2 cellular contexts compared by ENCODE assay signal in genomic region chr17:68497885-68498319, GRCh38.
TF ChIP-seq lines count a peak whose summit lies in the region.

No MANE protein-coding gene starts in this region.

TF ChIP-seq in GM12878, 131 proteins besides CTCF, POLR2A, EP300 and RAD21 (continues in another document):
- TF ChIP-seq FOXK2 (IDR thresholded peaks at IDR 0.05) (peak; percentile 17; the same call in 1 of the 2 replicates), SMAD1 (IDR thresholded peaks at IDR 0.05; ENCODE audit: low read depth, partially characterized antibody) (peak; percentile 33), E2F4 (IDR thresholded peaks at IDR 0.05; ENCODE audit: low read depth, low read length) (peak; percentile 9; the same call in 1 of the 2 replicates), TARDBP (IDR thresholded peaks at IDR 0.05; ENCODE audit: borderline replicate concordance) (no peak), PAX8 (IDR thresholded peaks at IDR 0.05) (no peak), CEBPZ (IDR thresholded peaks at IDR 0.05; ENCODE audit: low read depth, low read length) (no peak), EZH2 (IDR thresholded peaks at IDR 0.05; ENCODE audit: borderline replicate concordance, control insufficient read depth, low read depth, low read length) (no peak), PAX5 (IDR thresholded peaks at IDR 0.05; ENCODE audit: borderline replicate concordance, low read depth, low read length) (peak; percentile 97), RBBP5 (conservative IDR thresholded peaks at IDR 0.05) (no peak), JUND (IDR thresholded peaks at IDR 0.05; ENCODE audit: low read depth, low read length) (peak; percentile 93), DPF2 (IDR thresholded peaks at IDR 0.05) (peak; percentile 99), KLF5 (IDR thresholded peaks at IDR 0.05; ENCODE audit: partially characterized antibody) (peak; percentile 78), TAF1 (IDR thresholded peaks at IDR 0.05; ENCODE audit: borderline replicate concordance, low read depth, low read length) (peak; percentile 58; the same call in 1 of the 2 replicates), RELA (IDR thresholded peaks at IDR 0.05; ENCODE audit: borderline replicate concordance, partially characterized antibody) (no peak), SMARCA5 (IDR thresholded peaks at IDR 0.05) (no peak; the same call in 1 of the 2 replicates), ATF3 (IDR thresholded peaks at IDR 0.05; ENCODE audit: borderline replicate concordance, extremely low read depth, low read depth, low read length) (no peak), ZNF217 (IDR thresholded peaks at IDR 0.05) (peak; percentile 81), SKIL (IDR thresholded peaks at IDR 0.05; ENCODE audit: low read depth, poor library complexity, severe bottlenecking) (peak; percentile 72), POLR2AphosphoS5 (IDR thresholded peaks at IDR 0.05; ENCODE audit: low read length) (peak; percentile 42; the same call in 1 of the 2 replicates), E2F8 (IDR thresholded peaks at IDR 0.05; ENCODE audit: low read depth, partially characterized antibody) (no peak)

TF ChIP-seq in SK-N-SH treated with all-trans-retinoic acid at 6 μM for 48 hours, 23 proteins besides CTCF, POLR2A, EP300 and RAD21:
- TF ChIP-seq CREB5 (CRISPR knock-in tag; IDR thresholded peaks at IDR 0.05; ENCODE audit: low read depth): no peak
- TF ChIP-seq OSR1 (CRISPR knock-in tag; IDR thresholded peaks at IDR 0.05): no peak
- TF ChIP-seq SNAI2 (CRISPR knock-in tag; IDR thresholded peaks at IDR 0.05): no peak
- TF ChIP-seq ESRRG (CRISPR knock-in tag; IDR thresholded peaks at IDR 0.05): no peak
- no peak for TF ChIP-seq ZC3H10 (CRISPR knock-in tag; IDR thresholded peaks at IDR 0.05)
- TF ChIP-seq ZNF70 (CRISPR knock-in tag; IDR thresholded peaks at IDR 0.05): no peak
- TF ChIP-seq ISL1 (CRISPR knock-in tag; IDR thresholded peaks at IDR 0.05): no peak
- no peak for TF ChIP-seq CSDC2 (CRISPR knock-in tag; IDR thresholded peaks at IDR 0.05)
- no peak for TF ChIP-seq TCF4 (CRISPR knock-in tag; IDR thresholded peaks at IDR 0.05; ENCODE audit: borderline replicate concordance)
- TF ChIP-seq PATZ1 (CRISPR knock-in tag; IDR thresholded peaks at IDR 0.05; ENCODE audit: borderline replicate concordance): no peak
- no peak for TF ChIP-seq ZFP3 (CRISPR knock-in tag; IDR thresholded peaks at IDR 0.05)
- TF ChIP-seq RARB (CRISPR knock-in tag; IDR thresholded peaks at IDR 0.05): no peak
- no peak for TF ChIP-seq ZFP30 (CRISPR knock-in tag; IDR thresholded peaks at IDR 0.05)
- no peak for TF ChIP-seq ARNTL (CRISPR knock-in tag; IDR thresholded peaks at IDR 0.05; ENCODE audit: borderline replicate concordance, low read depth)
- TF ChIP-seq BACH2 (CRISPR knock-in tag; IDR thresholded peaks at IDR 0.05; ENCODE audit: borderline replicate concordance): no peak
- TF ChIP-seq POU6F1 (CRISPR knock-in tag; IDR thresholded peaks at IDR 0.05; ENCODE audit: borderline replicate concordance, low read depth): no peak
- no peak for TF ChIP-seq CSRNP3 (CRISPR knock-in tag; IDR thresholded peaks at IDR 0.05)
- no peak for TF ChIP-seq ZNF565 (CRISPR knock-in tag; conservative IDR thresholded peaks at IDR 0.05; ENCODE audit: low read depth)
